ENCODE assay signal across 8 cellular contexts in genomic region chr19:4567584-4568071, GRCh38. TPM values are rescaled to one million over a fixed set of nuclear protein-coding genes. Genes with fewer than 3 reads are reported as not detected.
DNase-seq lines count a peak whose midpoint lies in the region; ATAC-seq, FAIRE-seq and TF ChIP-seq lines count a peak whose summit lies in the region.

No MANE protein-coding gene starts in this region.

- H3K27ac ChIP-seq in ascending aorta = no peak overlapping the region

- H3K4me1 ChIP-seq in ascending aorta = no peaks in the 10 kb centered on the region

- peak; percentile 54 to 56 (median 55) for TF ChIP-seq CTCF in ascending aorta (IDR thresholded peaks at IDR 0.05)

- intact Hi-C loops in ascending aorta (cut with DNase I) = no loop called here

- no peak for FAIRE-seq in RCC 7860 (lab: Jason Lieb, UNC)

- H3K27me3 ChIP-seq in ascending aorta = no peaks in the 10 kb centered on the region

- no peaks in the 10 kb centered on the region for H3K36me3 ChIP-seq in ascending aorta

- no peaks in the 10 kb centered on the region for H3K9me3 ChIP-seq in ascending aorta

- peak; percentile 24 for DNase-seq in NK-92 treated with Interleukin-12 subunit alpha and Interleukin-12 subunit beta, amount 100 ng/mL, for 24 hours (lab: John Stamatoyannopoulos, UW)
- DNase-seq in NK-92 (lab: John Stamatoyannopoulos, UW; ENCODE audit: unreplicated experiment) = no peak
- DNase-seq in T-helper 1 cell = peak in 4 of 5 donors; percentile 30 to 54 (median 40)
- DNase-seq in ascending aorta (ENCODE audit: low spot score in 2 of 2) = no peak
- peak; percentile 35 for DNase-seq in iris pigment epithelial cell (ENCODE audit: low read depth)
- peak; percentile 63 for DNase-seq in stimulated activated CD4-positive, alpha-beta T cell treated with anti-CD3 and anti-CD28 coated beads, Interleukin-4, amount 100 ng/mL, for 24 hours
- DNase-seq in RCC 7860 (ENCODE audit: low spot score) = no peak

- no peak for ATAC-seq in GM19324 (IDR thresholded peaks at IDR 0.05; ENCODE audit: low FRiP score, unreplicated experiment)

- no peak overlapping the region for H3K4me3 ChIP-seq in ascending aorta

RNA-seq across cellular contexts. Expression of gene SEMA6B, which starts 8.1 kb away (rescaled TPM):
- total RNA-seq in ascending aorta = 80.6 TPM

RNA-seq across cellular contexts. Expression of gene LRG1, which starts 27.8 kb away (rescaled TPM):
- 3.3 TPM for total RNA-seq in ascending aorta

RNA-seq across cellular contexts. Expression of gene PLIN5, which starts 32.6 kb away (rescaled TPM):
- total RNA-seq in ascending aorta = 17.1 TPM

RNA-seq across cellular contexts. Expression of gene PLIN4, which starts 49.3 kb away (rescaled TPM):
- total RNA-seq in ascending aorta = 15.1 TPM

Comparison
In these comparisons a context has a peak if more than half of its experiments do, and no peak if none do; other contexts are left out.
1. DNase-seq: peak in NK-92 treated with Interleukin-12 subunit alpha and Interleukin-12 subunit beta, amount 100 ng/mL, for 24 hours (single experiment), T-helper 1 cell (4 of 5), iris pigment epithelial cell (single experiment) and stimulated activated CD4-positive, alpha-beta T cell treated with anti-CD3 and anti-CD28 coated beads, Interleukin-4, amount 100 ng/mL, for 24 hours (single experiment); none in NK-92 (single experiment), ascending aorta (0 of 2) and RCC 7860 (single experiment).